ENCODE assay signal across 1 cellular context in the genomic region with DNA sequence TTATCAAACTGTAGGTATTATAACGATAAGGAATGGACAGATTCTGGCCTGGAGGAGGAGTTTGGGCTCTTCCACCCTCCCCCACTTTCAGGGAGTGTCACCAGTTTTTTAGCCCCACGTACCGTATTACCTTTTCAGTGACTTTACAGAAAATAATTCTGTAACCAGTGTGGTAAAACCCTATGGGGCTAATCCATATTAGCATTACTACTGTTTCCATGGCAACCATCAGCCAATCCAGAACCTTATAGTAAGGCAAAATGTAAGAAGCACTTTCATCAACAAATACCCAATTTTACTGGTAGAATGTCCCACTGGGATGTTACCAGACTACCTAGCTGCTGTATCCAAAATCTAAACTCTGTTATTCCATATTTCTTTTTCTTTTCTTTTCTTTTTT.
TF ChIP-seq lines count a peak whose summit lies in the region.

No MANE protein-coding gene starts in this region.

TF ChIP-seq in SK-N-SH, 30 proteins besides CTCF, POLR2A, EP300 and RAD21 (continued from another document):
- TF ChIP-seq, protein P1, sequence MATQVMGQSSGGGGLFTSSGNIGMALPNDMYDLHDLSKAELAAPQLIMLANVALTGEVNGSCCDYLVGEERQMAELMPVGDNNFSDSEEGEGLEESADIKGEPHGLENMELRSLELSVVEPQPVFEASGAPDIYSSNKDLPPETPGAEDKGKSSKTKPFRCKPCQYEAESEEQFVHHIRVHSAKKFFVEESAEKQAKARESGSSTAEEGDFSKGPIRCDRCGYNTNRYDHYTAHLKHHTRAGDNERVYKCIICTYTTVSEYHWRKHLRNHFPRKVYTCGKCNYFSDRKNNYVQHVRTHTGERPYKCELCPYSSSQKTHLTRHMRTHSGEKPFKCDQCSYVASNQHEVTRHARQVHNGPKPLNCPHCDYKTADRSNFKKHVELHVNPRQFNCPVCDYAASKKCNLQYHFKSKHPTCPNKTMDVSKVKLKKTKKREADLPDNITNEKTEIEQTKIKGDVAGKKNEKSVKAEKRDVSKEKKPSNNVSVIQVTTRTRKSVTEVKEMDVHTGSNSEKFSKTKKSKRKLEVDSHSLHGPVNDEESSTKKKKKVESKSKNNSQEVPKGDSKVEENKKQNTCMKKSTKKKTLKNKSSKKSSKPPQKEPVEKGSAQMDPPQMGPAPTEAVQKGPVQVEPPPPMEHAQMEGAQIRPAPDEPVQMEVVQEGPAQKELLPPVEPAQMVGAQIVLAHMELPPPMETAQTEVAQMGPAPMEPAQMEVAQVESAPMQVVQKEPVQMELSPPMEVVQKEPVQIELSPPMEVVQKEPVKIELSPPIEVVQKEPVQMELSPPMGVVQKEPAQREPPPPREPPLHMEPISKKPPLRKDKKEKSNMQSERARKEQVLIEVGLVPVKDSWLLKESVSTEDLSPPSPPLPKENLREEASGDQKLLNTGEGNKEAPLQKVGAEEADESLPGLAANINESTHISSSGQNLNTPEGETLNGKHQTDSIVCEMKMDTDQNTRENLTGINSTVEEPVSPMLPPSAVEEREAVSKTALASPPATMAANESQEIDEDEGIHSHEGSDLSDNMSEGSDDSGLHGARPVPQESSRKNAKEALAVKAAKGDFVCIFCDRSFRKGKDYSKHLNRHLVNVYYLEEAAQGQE (IDR thresholded peaks at IDR 0.05; ENCODE audit: low read depth, low read length) = no peak
- no peak for TF ChIP-seq POLR2AphosphoS5 (IDR thresholded peaks at IDR 0.05; ENCODE audit: low read depth, low read length)
- no peak for TF ChIP-seq NRF1 (IDR thresholded peaks at IDR 0.05; ENCODE audit: low read depth, low read length)
